In genomic region chr4:153927546-153927945, GRCh38 we compare ENCODE assay signal across 26 cellular contexts.
"Had no signal": no experiment of that assay in that cellular context is flagged by ENCODE, and none has a peak within 500 bp of the region (broad histone marks: within the 10 kb centered on the region; RNA-seq: fewer than 3 reads in every experiment).

No MANE protein-coding gene starts in this region.

- H3K9ac ChIP-seq: parathyroid adenoma had no signal

- H3K79me2 ChIP-seq: parathyroid adenoma had no signal

- H3K27me3 Mint-ChIP-seq: memory B cell had no signal

- H3K27me3 ChIP-seq: colonic mucosa, heart left ventricle, testis, vagina had no signal

- H3K4me3 ChIP-seq: colonic mucosa, dorsolateral prefrontal cortex, heart left ventricle, testis, vagina had no signal

- H3K27ac ChIP-seq: colonic mucosa, heart left ventricle, parathyroid adenoma, testis, vagina, VCaP had no signal

- H3K9me3 Mint-ChIP-seq: activated CD4-positive, alpha-beta memory T cell treated with anti-CD3 and anti-CD28 coated beads, Interleukin-2, amount 10 ng/mL, durations not matched to agents 7 days and 5 days; activated CD4-positive, alpha-beta T cell treated with anti-CD3 and anti-CD28 coated beads, Interleukin-2, amount 10 ng/mL, durations not matched to agents 24 days and 14 days; activated naive CD8-positive, alpha-beta T cell treated with anti-CD3 and anti-CD28 coated beads, Interleukin-2, amount 50 U/mL, for 24 hours; activated T-helper 1 cell treated with anti-CD3 and anti-CD28 coated beads, Interleukin-12 subunit alpha, Interleukin-12 subunit beta, Interleukin-2, Interleukin-4 antibody, amounts not matched to agents 30 ng/mL and 10 ng/mL and 1 ng/mL, durations not matched to agents 14 hours and 24 hours and 36 hours; effector memory CD8-positive, alpha-beta T cell; memory B cell; nephron; stimulated activated memory B cell treated with anti-CD40 and anti-IgM and Interleukin-4, amounts not matched to agents 10 μg/mL and 1 μg/mL and 100 μg/mL, for 72 hours; T-helper 2 cell treated with Interferon-gamma antibody and Interleukin-4, amounts not matched to agents 5 μg/mL and 100 μg/mL, for 36 hours had no signal

- H3K27ac Mint-ChIP-seq: activated CD4-positive, alpha-beta memory T cell treated with anti-CD3 and anti-CD28 coated beads, Interleukin-2, amount 10 ng/mL, durations not matched to agents 7 days and 5 days; activated CD4-positive, alpha-beta T cell treated with anti-CD3 and anti-CD28 coated beads, Interleukin-2, amount 10 ng/mL, durations not matched to agents 24 days and 14 days; activated naive CD8-positive, alpha-beta T cell treated with anti-CD3 and anti-CD28 coated beads, Interleukin-2, amount 50 U/mL, for 24 hours; activated T-helper 1 cell treated with anti-CD3 and anti-CD28 coated beads, Interleukin-12 subunit alpha, Interleukin-12 subunit beta, Interleukin-2, Interleukin-4 antibody, amounts not matched to agents 30 ng/mL and 10 ng/mL and 1 ng/mL, durations not matched to agents 14 hours and 24 hours and 36 hours; effector memory CD8-positive, alpha-beta T cell; memory B cell; nephron; stimulated activated memory B cell treated with anti-CD40 and anti-IgM and Interleukin-4, amounts not matched to agents 10 μg/mL and 1 μg/mL and 100 μg/mL, for 72 hours; T-helper 2 cell treated with Interferon-gamma antibody and Interleukin-4, amounts not matched to agents 5 μg/mL and 100 μg/mL, for 36 hours had no signal

- ATAC-seq: activated CD4-positive, CD25-positive, alpha-beta regulatory T cell treated with anti-CD3 and anti-CD28 coated beads, Interleukin-2, amount 50 U/mL, for 24 hours; activated naive CD8-positive, alpha-beta T cell treated with anti-CD3 and anti-CD28 coated beads, Interleukin-2, amount 50 U/mL, for 24 hours; effector memory CD8-positive, alpha-beta T cell; esophagus mucosa; heart left ventricle; left colon; sciatic nerve; stimulated activated memory B cell treated with anti-CD40 and anti-IgM and Interleukin-4, amounts not matched to agents 10 μg/mL and 1 μg/mL and 100 μg/mL, for 72 hours had no signal

- DNase-seq: activated CD4-positive, alpha-beta memory T cell treated with anti-CD3 and anti-CD28 coated beads, Interleukin-2, amount 10 ng/mL, durations not matched to agents 7 days and 5 days; activated CD4-positive, alpha-beta T cell treated with anti-CD3 and anti-CD28 coated beads, Interleukin-2, amount 10 ng/mL, durations not matched to agents 24 days and 14 days; activated gamma-delta T cell; activated naive CD4-positive, alpha-beta T cell treated with anti-CD3 and anti-CD28 coated beads, Interleukin-2, amount 50 U/mL, for 16 hours; activated naive CD8-positive, alpha-beta T cell treated with anti-CD3 and anti-CD28 coated beads, Interleukin-2, amount 50 U/mL, for 24 hours; central memory CD4-positive, alpha-beta T cell; colonic mucosa; dorsolateral prefrontal cortex; effector memory CD8-positive, alpha-beta T cell; heart left ventricle; left colon; small intestine; stimulated activated CD4-positive, alpha-beta T cell treated with anti-CD3 and anti-CD28 coated beads, Interleukin-2, amount 100 ng/mL, for 24 hours; testis; trophoblast cell had no signal

- H3K4me1 Mint-ChIP-seq: activated CD4-positive, alpha-beta memory T cell treated with anti-CD3 and anti-CD28 coated beads, Interleukin-2, amount 10 ng/mL, durations not matched to agents 7 days and 5 days; activated CD4-positive, alpha-beta T cell treated with anti-CD3 and anti-CD28 coated beads, Interleukin-2, amount 10 ng/mL, durations not matched to agents 24 days and 14 days; activated naive CD8-positive, alpha-beta T cell treated with anti-CD3 and anti-CD28 coated beads, Interleukin-2, amount 50 U/mL, for 24 hours; memory B cell; stimulated activated memory B cell treated with anti-CD40 and anti-IgM and Interleukin-4, amounts not matched to agents 10 μg/mL and 1 μg/mL and 100 μg/mL, for 72 hours had no signal

- H3K4me1 ChIP-seq: colonic mucosa, heart left ventricle, parathyroid adenoma, testis, vagina had no signal

- H2AFZ ChIP-seq: parathyroid adenoma had no signal

- H3K4me3 Mint-ChIP-seq: activated CD4-positive, alpha-beta memory T cell treated with anti-CD3 and anti-CD28 coated beads, Interleukin-2, amount 10 ng/mL, durations not matched to agents 7 days and 5 days; activated CD4-positive, alpha-beta T cell treated with anti-CD3 and anti-CD28 coated beads, Interleukin-2, amount 10 ng/mL, durations not matched to agents 24 days and 14 days; activated naive CD8-positive, alpha-beta T cell treated with anti-CD3 and anti-CD28 coated beads, Interleukin-2, amount 50 U/mL, for 24 hours; activated T-helper 1 cell treated with anti-CD3 and anti-CD28 coated beads, Interleukin-12 subunit alpha, Interleukin-12 subunit beta, Interleukin-2, Interleukin-4 antibody, amounts not matched to agents 30 ng/mL and 10 ng/mL and 1 ng/mL, durations not matched to agents 14 hours and 24 hours and 36 hours; effector memory CD8-positive, alpha-beta T cell; memory B cell; nephron; stimulated activated memory B cell treated with anti-CD40 and anti-IgM and Interleukin-4, amounts not matched to agents 10 μg/mL and 1 μg/mL and 100 μg/mL, for 72 hours; T-helper 2 cell treated with Interferon-gamma antibody and Interleukin-4, amounts not matched to agents 5 μg/mL and 100 μg/mL, for 36 hours had no signal

- H3K9me3 ChIP-seq: colonic mucosa, heart left ventricle, testis, vagina had no signal

- H3K36me3 Mint-ChIP-seq: memory B cell; stimulated activated memory B cell treated with anti-CD40 and anti-IgM and Interleukin-4, amounts not matched to agents 10 μg/mL and 1 μg/mL and 100 μg/mL, for 72 hours had no signal

- H3K36me3 ChIP-seq: colonic mucosa, heart left ventricle, vagina had no signal
